ENCODE assay signal across 8 cellular contexts in the genomic region with DNA sequence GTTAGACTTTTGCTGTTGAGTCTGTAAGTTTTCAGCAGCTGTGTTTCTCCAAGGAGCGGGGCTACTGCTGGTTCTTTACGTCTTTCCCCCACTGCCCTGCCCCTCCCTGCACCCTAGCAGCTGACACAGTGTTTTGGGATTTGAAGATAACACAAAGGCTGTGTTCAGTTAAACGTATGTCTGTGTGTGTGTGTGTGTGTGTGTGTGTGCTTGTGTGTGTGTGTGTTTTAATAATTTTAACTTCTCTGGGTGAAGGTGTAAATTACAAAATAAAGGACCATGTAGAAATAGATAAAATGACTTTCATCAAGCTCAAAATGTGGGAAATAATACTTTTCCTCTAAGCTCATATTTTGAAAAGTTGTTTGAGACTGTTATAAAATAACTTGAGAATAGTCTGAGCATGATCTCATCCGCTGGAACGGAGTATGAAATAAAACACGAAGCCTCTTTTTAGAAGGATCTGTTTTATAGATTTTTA.
A peak's percentile ranks its signal among the peaks of the same experiment; 100 is the strongest.
DNase-seq lines count a peak whose midpoint lies in the region; ATAC-seq and TF ChIP-seq lines count a peak whose summit lies in the region.

No MANE protein-coding gene starts in this region.

- H3K27ac Mint-ChIP-seq in nephron progenitor cell = peak overlapping the region; percentile 87

- peaks cover 7% of the 10 kb centered on the region for H3K9me3 Mint-ChIP-seq in nephron progenitor cell

- CTCF ChIA-PET in AG04449 (lab: Yijun Ruan, JAX) = interaction anchor here (0.8 to 2.4 kb wide), 17 partner anchors 8 to 200 kb away, joined by 3 to 14 read pairs (median 4); no protein-coding TSS in a partner anchor

- no peak for DNase-seq in AG04449 (ENCODE audit: low read depth, low spot score)
- DNase-seq in fibroblast of mammary gland (ENCODE audit: low read depth) = peak; percentile 88
- DNase-seq in nephron progenitor cell = no peak
- DNase-seq in NCI-H187 treated with DMSO at 0.1 percent for 48 hours (lab: John Stamatoyannopoulos, UW) = no peak
- DNase-seq in posterior cingulate gyrus = no peak
- DNase-seq in NCI-H345 (lab: John Stamatoyannopoulos, UW) = no peak

- no peak overlapping the region for H3K4me3 Mint-ChIP-seq in nephron progenitor cell

- POLR2A ChIA-PET in AG04449 (lab: Yijun Ruan, JAX) = interaction anchor here (1.0 to 2.8 kb wide), 4 partner anchors 10 to 17 kb away, joined by 3 to 24 read pairs (median 12); partner anchors contain the start of gene ABL1

- no peak for TF ChIP-seq CTCF in AG04449 (IDR thresholded peaks at IDR 0.05; ENCODE audit: insufficient read depth, low read length, missing control alignments)
- TF ChIP-seq CTCF in fibroblast of mammary gland (conservative IDR thresholded peaks at IDR 0.05; ENCODE audit: control insufficient read depth, insufficient read depth, low read depth, low read length) = no peak
- no peak for TF ChIP-seq CTCF in nephron progenitor cell (IDR thresholded peaks at IDR 0.05)

- peak; percentile 55 for ATAC-seq in SK-N-SH treated with all-trans-retinoic acid at 6 μM for 48 hours
- no peak for ATAC-seq in HG03439 (IDR thresholded peaks at IDR 0.05; ENCODE audit: unreplicated experiment)

- H3K4me1 Mint-ChIP-seq in nephron progenitor cell = peaks cover 69% of the 10 kb centered on the region

- peaks cover 37% of the 10 kb centered on the region for H3K36me3 Mint-ChIP-seq in nephron progenitor cell (ENCODE audit: low read depth)

- intact Hi-C loops in posterior cingulate gyrus (cut with DNase I) = no loop called here

- peaks cover 3% of the 10 kb centered on the region for H3K27me3 Mint-ChIP-seq in nephron progenitor cell (ENCODE audit: low read depth, poor library complexity)

- H3K4me3 ChIP-seq in AG04449 (ENCODE audit: low read depth, low read length) (peak overlapping the region; percentile 23), fibroblast of mammary gland (ENCODE audit: control insufficient read depth, low read depth, low read length) (peak overlapping the region; percentile 21)

TF ChIP-seq in SK-N-SH treated with all-trans-retinoic acid at 6 μM for 48 hours, 23 proteins besides CTCF, POLR2A, EP300 and RAD21:
- TF ChIP-seq TCF4 (CRISPR knock-in tag; IDR thresholded peaks at IDR 0.05; ENCODE audit: borderline replicate concordance) (no peak), ZNF8 (CRISPR knock-in tag; IDR thresholded peaks at IDR 0.05) (no peak), ISL1 (CRISPR knock-in tag; IDR thresholded peaks at IDR 0.05) (peak; percentile 39; the same call in 1 of the 2 replicates), ARNTL (CRISPR knock-in tag; IDR thresholded peaks at IDR 0.05; ENCODE audit: borderline replicate concordance, low read depth) (no peak), TOX (CRISPR knock-in tag; IDR thresholded peaks at IDR 0.05; ENCODE audit: borderline replicate concordance) (no peak)
- TF ChIP-seq, protein P1, sequence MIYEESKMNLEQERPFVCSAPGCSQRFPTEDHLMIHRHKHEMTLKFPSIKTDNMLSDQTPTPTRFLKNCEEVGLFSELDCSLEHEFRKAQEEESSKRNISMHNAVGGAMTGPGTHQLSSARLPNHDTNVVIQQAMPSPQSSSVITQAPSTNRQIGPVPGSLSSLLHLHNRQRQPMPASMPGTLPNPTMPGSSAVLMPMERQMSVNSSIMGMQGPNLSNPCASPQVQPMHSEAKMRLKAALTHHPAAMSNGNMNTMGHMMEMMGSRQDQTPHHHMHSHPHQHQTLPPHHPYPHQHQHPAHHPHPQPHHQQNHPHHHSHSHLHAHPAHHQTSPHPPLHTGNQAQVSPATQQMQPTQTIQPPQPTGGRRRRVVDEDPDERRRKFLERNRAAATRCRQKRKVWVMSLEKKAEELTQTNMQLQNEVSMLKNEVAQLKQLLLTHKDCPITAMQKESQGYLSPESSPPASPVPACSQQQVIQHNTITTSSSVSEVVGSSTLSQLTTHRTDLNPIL (CRISPR knock-in tag; IDR thresholded peaks at IDR 0.05; ENCODE audit: low read depth) = peak; percentile 38; the same call in 1 of the 2 replicates
